Comparison of ENCODE assay signal across 16 cellular contexts in the genomic region with DNA sequence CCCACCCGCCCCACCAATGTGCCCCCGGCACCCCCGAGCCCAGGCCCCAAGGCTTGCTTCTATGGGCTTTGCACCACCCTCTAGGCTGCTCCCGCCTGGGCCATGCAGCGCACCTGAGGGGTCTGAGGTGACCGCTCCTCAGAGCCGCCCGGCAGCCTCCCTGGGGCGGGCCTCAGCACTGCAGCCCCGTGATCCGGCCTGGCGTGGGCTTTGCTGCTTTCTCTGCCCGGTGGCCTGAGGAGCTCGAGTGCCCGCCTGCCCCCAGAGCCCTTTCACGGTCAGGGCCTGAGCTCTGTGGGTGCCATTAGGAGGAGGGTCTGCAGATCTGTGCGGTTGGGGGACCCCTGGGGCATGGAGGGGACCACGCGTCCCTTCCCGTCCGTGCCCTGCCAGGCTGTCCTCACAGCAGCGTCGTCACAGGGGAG. TPM values are rescaled to one million over a fixed set of nuclear protein-coding genes. Genes with fewer than 3 reads are reported as not detected.
A peak's percentile ranks its signal among the peaks of the same experiment; 100 is the strongest.
DNase-seq lines count a peak whose midpoint lies in the region; ATAC-seq and TF ChIP-seq lines count a peak whose summit lies in the region.
"Had no signal": no experiment of that assay in that cellular context is flagged by ENCODE, and none has a peak within 500 bp of the region (broad histone marks: within the 10 kb centered on the region; RNA-seq: fewer than 3 reads in every experiment).

No MANE protein-coding gene starts in this region.

- peaks cover 4% of the 10 kb centered on the region for H3K9me3 Mint-ChIP-seq in endodermal cell
- H3K9me3 Mint-ChIP-seq: CD4-positive, alpha-beta memory T cell had no signal

- CTCF ChIA-PET in RWPE1 (lab: Yijun Ruan, JAX), result no interaction called here

- H3K36me3 Mint-ChIP-seq in endodermal cell (ENCODE audit: low read depth), result peaks cover 60% of the 10 kb centered on the region

- no peak overlapping the region for H3K4me3 ChIP-seq in left ventricle myocardium inferior
- no peak overlapping the region for H3K4me3 ChIP-seq in endodermal cell (ENCODE audit: low read length)
- H3K4me3 ChIP-seq: BLaER1, GM23248 had no signal

- no peaks in the 10 kb centered on the region for H3K27me3 Mint-ChIP-seq in endodermal cell (ENCODE audit: insufficient read depth)
- H3K27me3 Mint-ChIP-seq: CD4-positive, alpha-beta memory T cell had no signal

- no peak overlapping the region for H3K4me3 Mint-ChIP-seq in endodermal cell
- H3K4me3 Mint-ChIP-seq: CD14-positive monocyte; CD4-positive, alpha-beta memory T cell; H9 had no signal

- H3K9ac ChIP-seq in endodermal cell (ENCODE audit: extremely low read depth, low read length, poor library complexity, severe bottlenecking), result no peak overlapping the region
- H3K9ac ChIP-seq: BLaER1, GM23248 had no signal

- ATAC-seq in left cardiac atrium, result no peak
- ATAC-seq in GM18511 (IDR thresholded peaks at IDR 0.05; ENCODE audit: unreplicated experiment), result no peak

- H3K4me1 ChIP-seq in left ventricle myocardium inferior, result peaks cover 53% of the 10 kb centered on the region
- H3K4me1 ChIP-seq in endodermal cell (ENCODE audit: control insufficient read depth, insufficient read depth, low read length), result no peaks in the 10 kb centered on the region

- H3K36me3 ChIP-seq in left ventricle myocardium inferior (peaks cover 6% of the 10 kb centered on the region), endodermal cell (ENCODE audit: control insufficient read depth, insufficient read depth, low read length) (peaks cover 52% of the 10 kb centered on the region)

- no peak overlapping the region for H3K27ac ChIP-seq in left ventricle myocardium inferior (replicated peaks)
- peak overlapping the region; percentile 80; the same call in 1 of the 2 replicates for H3K27ac ChIP-seq in RWPE1
- no peak overlapping the region for H3K27ac ChIP-seq in endodermal cell (ENCODE audit: low read depth, low read length)
- H3K27ac ChIP-seq: BLaER1, GM23248 had no signal

- no peaks in the 10 kb centered on the region for H3K27me3 ChIP-seq in left ventricle myocardium inferior (ENCODE audit: low read depth)
- H3K27me3 ChIP-seq in endodermal cell (ENCODE audit: control insufficient read depth, insufficient read depth, low read length, poor library complexity, severe bottlenecking), result no peaks in the 10 kb centered on the region
- H3K27me3 ChIP-seq: BLaER1 had no signal

- no peaks in the 10 kb centered on the region for H3K4me1 Mint-ChIP-seq in endodermal cell

- WGBS in endodermal cell (ENCODE audit: insufficient coverage in 1 of 2, insufficient read length in 1 of 2), 2 experiments, result 92 to 99% methylated on average over 12 to 22 of the region's 23 CpGs

- H3K9me3 ChIP-seq in left ventricle myocardium inferior (replicated peaks), result peaks cover 6% of the 10 kb centered on the region
- peaks cover 19% of the 10 kb centered on the region for H3K9me3 ChIP-seq in endodermal cell (ENCODE audit: control insufficient read depth, low read length)

- TF ChIP-seq CTCF in left ventricle myocardium inferior (IDR thresholded peaks at IDR 0.05; ENCODE audit: borderline replicate concordance) (no peak), RWPE1 (conservative IDR thresholded peaks at IDR 0.05; ENCODE audit: low read depth) (no peak), endodermal cell (conservative IDR thresholded peaks at IDR 0.05) (no peak)

- intact Hi-C loops in left cardiac atrium (cut with DNase I) (no loop called here), left ventricle myocardium inferior (cut with micrococcal nuclease) (no loop called here), posterior vena cava (cut with DNase I) (no loop called here)

- DNase-seq in left cardiac atrium (peak; percentile 13), left ventricle myocardium inferior (no peak), RWPE1 (ENCODE audit: low spot score) (no peak), endodermal cell (peak; percentile 36), posterior vena cava (ENCODE audit: low spot score) (peak; percentile 75), MV-4-11 (lab: John Stamatoyannopoulos, UW) (no peak), epidermal melanocyte (ENCODE audit: insufficient read length, low spot score) (no peak)
- DNase-seq: 8988T; CD4-positive, alpha-beta memory T cell; DMS79 treated with DMSO at 0.1 percent for 48 hours; GF-D8; GM23248; H9 had no signal

- POLR2A ChIA-PET in RWPE1 (lab: Yijun Ruan, JAX; ENCODE audit: low non-redundant PET), result no interaction called here

- no peak overlapping the region for H3K27ac Mint-ChIP-seq in endodermal cell
- H3K27ac Mint-ChIP-seq: CD14-positive monocyte, H9 had no signal

RNA-seq across cellular contexts. Expression of a gene that starts 6.2 kb away (rescaled TPM):
- 100 to 1,000 TPM in 1 of 2 donors, 10 to 100 TPM in 1; 99.5 to 115 TPM for total RNA-seq in left cardiac atrium
- total RNA-seq in left ventricle myocardium inferior, result 192 TPM
- 100 to 1,000 TPM; 245 to 246 TPM for total RNA-seq in endodermal cell
- 182 TPM for polyA plus RNA-seq in endodermal cell (2013, experiment 1 of 2)
- polyA plus RNA-seq in endodermal cell (2013, experiment 2 of 2), result 153 TPM
- 10 to 100 TPM; 60.7 to 62.0 TPM for total RNA-seq in posterior vena cava

RNA-seq across cellular contexts. Expression of a gene that starts 27.5 kb away (rescaled TPM):
- total RNA-seq in left cardiac atrium (1 to 10 TPM in 1 of 2 donors, under 1 TPM in 1; 0.77 to 1.6 TPM), left ventricle myocardium inferior (0.99 TPM), endodermal cell (1 to 10 TPM; 1.9 to 3.5 TPM), posterior vena cava (under 1 TPM; 0.23 to 0.71 TPM)
- polyA plus RNA-seq in endodermal cell (2013, experiment 1 of 2), result 0.57 TPM
- 1.2 TPM for polyA plus RNA-seq in endodermal cell (2013, experiment 2 of 2)
- polyA plus RNA-seq: CD4-positive, alpha-beta memory T cell had no signal

RNA-seq across cellular contexts. Expression of a gene that starts 48.8 kb away (rescaled TPM):
- 100 to 1,000 TPM; 783 to 843 TPM for total RNA-seq in left cardiac atrium
- total RNA-seq in left ventricle myocardium inferior, result 1,068 TPM
- total RNA-seq in endodermal cell, result 1 to 10 TPM; 3.9 to 5.3 TPM
- polyA plus RNA-seq in endodermal cell (2013, experiment 1 of 2), result 96.3 TPM
- polyA plus RNA-seq in endodermal cell (2013, experiment 2 of 2), result 93.1 TPM
- total RNA-seq in posterior vena cava, result 100 to 1,000 TPM; 187 to 199 TPM

Comparison
In these comparisons a context has a peak if more than half of its experiments do, and no peak if none do; other contexts are left out.
1. DNase-seq: peak in left cardiac atrium (single experiment), endodermal cell (single experiment) and posterior vena cava (single experiment); none in left ventricle myocardium inferior (single experiment), RWPE1 (single experiment), MV-4-11 (single experiment) and epidermal melanocyte (single experiment).
2. RNA of a gene that starts 48.8 kb away (total RNA-seq): 1,068 TPM in left ventricle myocardium inferior (single experiment), 783 to 843 TPM in left cardiac atrium and 187 to 199 TPM in posterior vena cava; 3.9 to 5.3 TPM in endodermal cell; every median in the first group is over 10 times any median in the second.